8 cellular contexts compared by ENCODE assay signal in the genomic region with DNA sequence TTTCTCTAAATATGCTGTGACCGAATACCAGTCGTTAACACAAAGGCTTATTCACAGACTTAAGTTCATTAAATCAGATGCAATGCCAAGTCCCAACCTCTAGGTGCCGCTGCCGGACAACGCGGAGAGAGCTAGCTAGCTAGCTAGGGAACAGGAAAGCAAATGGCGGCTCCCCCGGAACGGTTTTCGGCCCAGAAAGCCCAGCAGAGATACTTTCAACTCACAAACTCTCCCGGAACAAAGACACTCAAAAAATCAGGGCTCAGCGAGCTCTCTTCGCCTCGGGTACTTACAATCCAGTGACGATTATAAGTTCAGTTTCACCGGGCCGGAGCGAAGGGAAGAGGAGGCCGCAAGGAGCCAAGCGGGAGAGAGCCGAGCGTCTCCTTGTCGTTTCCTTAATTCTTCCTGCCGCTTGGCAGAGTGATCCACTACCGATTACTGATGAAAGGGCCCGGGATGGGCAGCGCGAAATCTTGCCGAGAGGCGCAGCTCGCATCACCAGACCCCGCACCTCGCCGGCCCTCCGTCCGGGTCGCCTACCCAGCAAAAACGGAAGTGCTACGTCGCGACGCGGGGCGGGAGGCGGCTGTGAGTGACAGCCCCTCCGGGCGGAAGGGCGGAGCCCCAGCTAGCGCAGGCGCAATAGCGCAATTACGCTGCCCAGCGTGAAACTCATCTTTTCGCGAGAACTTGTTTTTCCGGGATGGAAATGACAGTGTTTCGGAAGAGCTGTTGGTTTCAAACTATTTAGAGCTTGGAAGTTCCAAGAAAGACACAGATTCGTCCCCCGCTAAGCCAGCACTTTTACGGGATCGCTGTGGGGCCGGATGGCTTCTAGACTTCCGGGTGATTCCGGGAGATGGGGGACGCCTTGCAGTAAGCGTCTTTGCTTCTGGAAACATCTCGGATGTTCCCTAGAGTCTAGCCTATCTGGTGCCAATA. TPM values are rescaled to one million over a fixed set of nuclear protein-coding genes. Genes with fewer than 3 reads are reported as not detected.
DNase-seq lines count a peak whose midpoint lies in the region; ATAC-seq, FAIRE-seq and TF ChIP-seq lines count a peak whose summit lies in the region.

A gene with protein sequence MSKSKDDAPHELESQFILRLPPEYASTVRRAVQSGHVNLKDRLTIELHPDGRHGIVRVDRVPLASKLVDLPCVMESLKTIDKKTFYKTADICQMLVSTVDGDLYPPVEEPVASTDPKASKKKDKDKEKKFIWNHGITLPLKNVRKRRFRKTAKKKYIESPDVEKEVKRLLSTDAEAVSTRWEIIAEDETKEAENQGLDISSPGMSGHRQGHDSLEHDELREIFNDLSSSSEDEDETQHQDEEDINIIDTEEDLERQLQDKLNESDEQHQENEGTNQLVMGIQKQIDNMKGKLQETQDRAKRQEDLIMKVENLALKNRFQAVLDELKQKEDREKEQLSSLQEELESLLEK (minus strand): TSS at position 560 of the 945 bp plus-strand sequence. CDS start 740 bp downstream, outside the sequence.

- 1% methylated on average over 66 of the region's 67 CpGs for WGBS in hepatocyte (ENCODE audit: low lambda C conversion rate, missing lambda C conversion rate)

- no peaks in the 10 kb centered on the region for H3K9me2 ChIP-seq in hepatocyte (replicated peaks; ENCODE audit: insufficient read depth)

- H3K9me3 ChIP-seq in astrocyte (ENCODE audit: insufficient read depth, low read depth, low read length): peaks cover 21% of the 10 kb centered on the region
- peaks cover 55% of the 10 kb centered on the region for H3K9me3 ChIP-seq in hepatocyte (ENCODE audit: low read depth)

- H3K36me3 ChIP-seq in astrocyte (ENCODE audit: insufficient read depth, low read length): peaks cover 19% of the 10 kb centered on the region
- H3K36me3 ChIP-seq in hepatocyte (replicated peaks; ENCODE audit: insufficient read depth, low read depth): peaks cover 20% of the 10 kb centered on the region

- DNase-seq in NCI-H2029 (lab: John Stamatoyannopoulos, UW): peak; percentile 87
- DNase-seq in T-helper 22 cell (ENCODE audit: low read depth): peak; percentile 81
- DNase-seq in astrocyte (ENCODE audit: low read depth): peak; percentile 81
- DNase-seq in hepatocyte (ENCODE audit: low spot score): peak; percentile 97
- peak; percentile 88 for DNase-seq in renal cortical epithelial cell (ENCODE audit: low read depth)
- DNase-seq in cortex of kidney (lab: John Stamatoyannopoulos, UW): no peak

- H3K4me2 ChIP-seq in astrocyte (ENCODE audit: low read length): peak within 1 kb of the TSS; percentile 89
- H3K4me2 ChIP-seq in hepatocyte: peak within 1 kb of the TSS; percentile 78

- TF ChIP-seq POLR2A in GM18505 (IDR thresholded peaks at IDR 0.05; ENCODE audit: borderline replicate concordance, extremely low read depth, insufficient read depth, insufficient read length): peak; percentile 98

- peaks cover 20% of the 10 kb centered on the region for H4K20me1 ChIP-seq in astrocyte (ENCODE audit: insufficient read depth, low read length)
- H4K20me1 ChIP-seq in hepatocyte (ENCODE audit: insufficient read depth, poor library complexity, severe bottlenecking): no peaks in the 10 kb centered on the region

- H3K4me3 Mint-ChIP-seq in astrocyte (ENCODE audit: unreplicated experiment): peak within 1 kb of the TSS; percentile 98

- H3K4me1 Mint-ChIP-seq in astrocyte (ENCODE audit: low read depth, unreplicated experiment): peaks cover 7% of the 10 kb centered on the region

- H3K4me1 ChIP-seq in astrocyte (ENCODE audit: insufficient read depth, low read length): no peaks in the 10 kb centered on the region
- no peaks in the 10 kb centered on the region for H3K4me1 ChIP-seq in hepatocyte (ENCODE audit: insufficient read depth)

- ATAC-seq in GM18505 (IDR thresholded peaks at IDR 0.05; ENCODE audit: unreplicated experiment) (peak; percentile 95), HG02973 (IDR thresholded peaks at IDR 0.05; ENCODE audit: unreplicated experiment) (peak; percentile 91)

- H2AFZ ChIP-seq in astrocyte (ENCODE audit: low read depth, low read length) (peak within 1 kb of the TSS; percentile 97), hepatocyte (peak within 1 kb of the TSS; percentile 99)

- no peak for FAIRE-seq in astrocyte (lab: Jason Lieb, UNC)

- H3K4me3 ChIP-seq in astrocyte (ENCODE audit: insufficient read depth, low read depth, low read length) (peak within 1 kb of the TSS; percentile 89), hepatocyte (peak within 1 kb of the TSS; percentile 84)

- peaks cover 37% of the 10 kb centered on the region for H3K36me3 Mint-ChIP-seq in astrocyte (ENCODE audit: low read depth, unreplicated experiment)

- no peaks in the 10 kb centered on the region for H3K27me3 Mint-ChIP-seq in astrocyte (ENCODE audit: low read depth, unreplicated experiment)

- peaks cover 56% of the 10 kb centered on the region for H3K9me3 Mint-ChIP-seq in astrocyte (ENCODE audit: unreplicated experiment)

- H3K27me3 ChIP-seq in astrocyte (ENCODE audit: insufficient read depth, low read length) (no peaks in the 10 kb centered on the region), hepatocyte (no peaks in the 10 kb centered on the region)

- H3K27ac Mint-ChIP-seq in astrocyte (ENCODE audit: unreplicated experiment): peak within 1 kb of the TSS; percentile 100

- TF ChIP-seq CTCF in astrocyte (IDR thresholded peaks at IDR 0.05; ENCODE audit: insufficient read depth, low read depth, low read length) (peak; percentile 93), hepatocyte (IDR thresholded peaks at IDR 0.05; ENCODE audit: poor library complexity) (peak; percentile 88)

- H3K79me2 ChIP-seq in astrocyte (ENCODE audit: insufficient read depth, low read length): peaks cover 35% of the 10 kb centered on the region
- H3K79me2 ChIP-seq in hepatocyte: peaks cover 41% of the 10 kb centered on the region

- peak within 1 kb of the TSS; percentile 95 for H3K9ac ChIP-seq in astrocyte (ENCODE audit: low read length)

- H3K27ac ChIP-seq in astrocyte (ENCODE audit: low read depth, low read length) (peak within 1 kb of the TSS; percentile 96), hepatocyte (peak within 1 kb of the TSS; percentile 99)

RNA-seq across cellular contexts. Expression of the gene that starts here (rescaled TPM):
- total RNA-seq in astrocyte: 95.1 and 102 TPM in 2 replicates
- total RNA-seq in hepatocyte: 85.2 and 96.9 TPM in 2 replicates
- polyA plus RNA-seq in hepatocyte: 103 and 107 TPM in 2 replicates
- total RNA-seq in renal cortical epithelial cell: 68.9 and 99.9 TPM in 2 replicates
